Comparison of ENCODE assay signal across 17 cellular contexts in the genomic region with DNA sequence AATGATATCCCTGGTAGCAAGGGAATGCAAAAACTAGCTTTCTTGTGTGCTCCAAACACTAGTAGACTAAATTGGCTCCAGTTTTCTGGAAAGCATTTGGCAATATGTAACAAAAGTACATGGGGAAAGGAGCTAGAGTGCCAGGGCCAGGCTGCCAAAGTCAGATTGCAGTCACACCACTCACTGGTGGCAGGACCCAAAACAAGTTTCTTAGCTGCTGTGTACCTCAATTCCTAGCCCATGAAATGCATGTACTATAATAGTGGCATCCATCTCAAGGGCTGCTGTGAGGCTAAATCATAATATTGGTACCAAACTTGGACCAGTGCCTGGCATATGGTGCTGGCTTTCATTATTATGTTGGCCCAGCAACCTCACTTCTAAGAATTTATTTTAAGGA. TPM values are rescaled to one million over a fixed set of nuclear protein-coding genes. Genes with fewer than 3 reads are reported as not detected.
"Had no signal": no experiment of that assay in that cellular context is flagged by ENCODE, and none has a peak within 500 bp of the region (broad histone marks: within the 10 kb centered on the region; RNA-seq: fewer than 3 reads in every experiment).

No MANE protein-coding gene starts in this region.

- H2AFZ ChIP-seq: hepatocyte, parathyroid adenoma had no signal

- H3K4me2 ChIP-seq: hepatocyte had no signal

- H3K9ac ChIP-seq: parathyroid adenoma had no signal

- H3K9me3 ChIP-seq: neutrophil, upper lobe of right lung had no signal

- H3K27me3 ChIP-seq: hepatocyte, neutrophil, upper lobe of right lung had no signal

- H3K79me2 ChIP-seq: hepatocyte, parathyroid adenoma had no signal

- DNase-seq: activated CD4-positive, alpha-beta T cell treated with anti-CD3 and anti-CD28 coated beads, Interleukin-2, amount 50 U/mL, for 1 hour; activated effector memory CD4-positive, alpha-beta T cell treated with anti-CD3 and anti-CD28 coated beads, Interleukin-2, amount 50 U/mL, for 16 hours; activated naive CD4-positive, alpha-beta T cell treated with anti-CD3 and anti-CD28 coated beads, Interleukin-2, amount 50 U/mL, for 16 hours; activated T-cell treated with anti-CD3 and anti-CD28 coated beads, Interleukin-2, amount 50 U/mL, for 72 hours; stimulated activated CD4-positive, alpha-beta T cell treated with anti-CD3 and anti-CD28 coated beads, Interleukin-12 subunit alpha, Interleukin-12 subunit beta, amount 100 ng/mL, for 4 hours; stimulated activated CD4-positive, alpha-beta T cell treated with anti-CD3 and anti-CD28 coated beads, Interleukin-1b, Interleukin-23, amount 100 ng/mL, for 48 hours; stimulated activated CD8-positive, alpha-beta memory T cell treated with anti-CD3 and anti-CD28 coated beads, Interleukin-4, amount 100 ng/mL, for 48 hours; stimulated activated naive CD4-positive, alpha-beta T cell; upper lobe of right lung had no signal

- H3K27ac ChIP-seq: hepatocyte, neutrophil, parathyroid adenoma, upper lobe of right lung had no signal

- H3K4me1 ChIP-seq: parathyroid adenoma, upper lobe of right lung had no signal

- H3K4me3 ChIP-seq: hepatocyte, lung, upper lobe of right lung had no signal

RNA-seq across cellular contexts. Expression of gene CLDN18, which starts 49.3 kb away (rescaled TPM):
- total RNA-seq: activated CD8-positive, alpha-beta memory T cell treated with anti-CD3 and anti-CD28 coated beads for 36 hours; activated T-cell treated with anti-CD3 and anti-CD28 coated beads, Interleukin-2, amount 50 U/mL, for 72 hours; dermis microvascular lymphatic vessel endothelial cell; natural killer cell treated with Interleukin-12 subunit alpha and Interleukin-12 subunit beta and Interleukin-15 and Interleukin-18, amount 100 ng/mL, for 72 hours; renal cortical epithelial cell had no signal

RNA-seq across cellular contexts. Expression of gene DZIP1L, which starts 56.1 kb away (rescaled TPM):
- total RNA-seq: natural killer cell treated with Interleukin-12 subunit alpha and Interleukin-12 subunit beta and Interleukin-15 and Interleukin-18, amount 100 ng/mL, for 72 hours had no signal
